In the genomic region with DNA sequence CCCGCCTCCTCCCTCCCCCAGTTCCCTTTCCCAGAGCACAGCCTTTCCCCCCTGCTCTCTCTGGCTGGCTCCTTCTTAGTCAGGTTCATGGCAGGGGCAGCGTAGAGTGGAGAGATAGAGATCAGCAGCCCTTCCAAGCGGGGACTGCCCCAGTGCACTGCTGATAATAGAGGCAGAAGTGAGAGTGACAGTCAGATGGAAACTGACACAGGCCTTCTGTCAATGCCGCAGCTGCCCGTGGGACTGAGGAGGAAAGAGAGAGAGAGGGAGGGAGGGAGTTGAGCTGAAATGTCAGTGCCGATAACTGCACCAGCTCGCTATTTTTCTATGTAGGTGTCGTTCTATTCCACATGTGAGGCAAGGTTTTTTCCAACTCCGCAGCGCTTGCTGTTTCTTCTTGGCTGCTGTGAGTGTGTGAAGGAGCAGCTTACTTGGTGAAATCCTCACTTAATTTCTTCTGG, we compare ENCODE assay signal across 9 cellular contexts.
DNase-seq lines count a peak whose midpoint lies in the region; ATAC-seq lines count a peak whose summit lies in the region.
"Had no signal": no experiment of that assay in that cellular context is flagged by ENCODE, and none has a peak within 500 bp of the region (broad histone marks: within the 10 kb centered on the region; RNA-seq: fewer than 3 reads in every experiment).

No MANE protein-coding gene starts in this region.

- ATAC-seq in GM18868 (IDR thresholded peaks at IDR 0.05; ENCODE audit: unreplicated experiment) (peak; percentile 98), HG03025 (IDR thresholded peaks at IDR 0.05; ENCODE audit: low FRiP score, unreplicated experiment) (peak; percentile 100), left colon (no peak)
- peak; percentile 95 for ATAC-seq in stimulated activated naive CD8-positive, alpha-beta T cell treated with anti-CD3 and anti-CD28 coated beads, Interleukin-15, amount 100 ng/mL, for 72 hours

- H3K36me3 Mint-ChIP-seq in T-helper 2 cell treated with Interferon-gamma antibody and Interleukin-4, amounts not matched to agents 5 μg/mL and 100 μg/mL, for 36 hours (ENCODE audit: low read depth): no peaks in the 10 kb centered on the region
- H3K36me3 Mint-ChIP-seq: activated naive CD4-positive, alpha-beta T cell treated with anti-CD3 and anti-CD28 coated beads, Interleukin-2, amount 50 U/mL, for 24 hours had no signal

- intact Hi-C loops in left colon (cut with DNase I, micrococcal nuclease): no loop called here

- H3K27ac Mint-ChIP-seq in T-helper 2 cell treated with Interferon-gamma antibody and Interleukin-4, amounts not matched to agents 5 μg/mL and 100 μg/mL, for 36 hours: no peak overlapping the region
- H3K27ac Mint-ChIP-seq in stimulated activated naive CD8-positive, alpha-beta T cell treated with anti-CD3 and anti-CD28 coated beads, Interleukin-15, amount 100 ng/mL, for 72 hours: no peak overlapping the region
- H3K27ac Mint-ChIP-seq: activated naive CD4-positive, alpha-beta T cell treated with anti-CD3 and anti-CD28 coated beads, Interleukin-2, amount 50 U/mL, for 24 hours had no signal

- in situ Hi-C loops in ACHN (cut with HindIII; ENCODE audit: low pct_ligation_motif_present, low pct_unique_long_range_greater_than_20kb, low sequenced_read_pairs): no loop called here

- peaks cover 2% of the 10 kb centered on the region for H3K27me3 Mint-ChIP-seq in T-helper 2 cell treated with Interferon-gamma antibody and Interleukin-4, amounts not matched to agents 5 μg/mL and 100 μg/mL, for 36 hours (ENCODE audit: low read depth)
- no peaks in the 10 kb centered on the region for H3K27me3 Mint-ChIP-seq in stimulated activated naive CD8-positive, alpha-beta T cell treated with anti-CD3 and anti-CD28 coated beads, Interleukin-15, amount 100 ng/mL, for 72 hours
- H3K27me3 Mint-ChIP-seq: activated naive CD4-positive, alpha-beta T cell treated with anti-CD3 and anti-CD28 coated beads, Interleukin-2, amount 50 U/mL, for 24 hours had no signal

- peak; percentile 8 for DNase-seq in ACHN
- peak; percentile 73 for DNase-seq in T-helper 2 cell treated with Interferon-gamma antibody and Interleukin-4, amounts not matched to agents 5 μg/mL and 100 μg/mL, for 36 hours (ENCODE audit: low spot score)
- DNase-seq in hypothalamus (lab: John Stamatoyannopoulos, UW): peak in 45 of 51 donors; percentile 5 to 85 (median 48)
- DNase-seq in stimulated activated naive CD8-positive, alpha-beta T cell treated with anti-CD3 and anti-CD28 coated beads, Interleukin-15, amount 100 ng/mL, for 72 hours: peak; percentile 1 to 27
- no peak for DNase-seq in left colon
- no peak for DNase-seq in NCI-H446 treated with DMSO at 0.1 percent for 48 hours (lab: John Stamatoyannopoulos, UW)

- no peaks in the 10 kb centered on the region for H3K4me1 Mint-ChIP-seq in T-helper 2 cell treated with Interferon-gamma antibody and Interleukin-4, amounts not matched to agents 5 μg/mL and 100 μg/mL, for 36 hours (ENCODE audit: low read depth)
- no peaks in the 10 kb centered on the region for H3K4me1 Mint-ChIP-seq in stimulated activated naive CD8-positive, alpha-beta T cell treated with anti-CD3 and anti-CD28 coated beads, Interleukin-15, amount 100 ng/mL, for 72 hours
- H3K4me1 Mint-ChIP-seq: activated naive CD4-positive, alpha-beta T cell treated with anti-CD3 and anti-CD28 coated beads, Interleukin-2, amount 50 U/mL, for 24 hours had no signal

- no peaks in the 10 kb centered on the region for H3K9me3 Mint-ChIP-seq in T-helper 2 cell treated with Interferon-gamma antibody and Interleukin-4, amounts not matched to agents 5 μg/mL and 100 μg/mL, for 36 hours
- H3K9me3 Mint-ChIP-seq in stimulated activated naive CD8-positive, alpha-beta T cell treated with anti-CD3 and anti-CD28 coated beads, Interleukin-15, amount 100 ng/mL, for 72 hours: no peaks in the 10 kb centered on the region
- H3K9me3 Mint-ChIP-seq: activated naive CD4-positive, alpha-beta T cell treated with anti-CD3 and anti-CD28 coated beads, Interleukin-2, amount 50 U/mL, for 24 hours had no signal

- no peak overlapping the region for H3K4me3 Mint-ChIP-seq in T-helper 2 cell treated with Interferon-gamma antibody and Interleukin-4, amounts not matched to agents 5 μg/mL and 100 μg/mL, for 36 hours
- no peak overlapping the region for H3K4me3 Mint-ChIP-seq in stimulated activated naive CD8-positive, alpha-beta T cell treated with anti-CD3 and anti-CD28 coated beads, Interleukin-15, amount 100 ng/mL, for 72 hours
- H3K4me3 Mint-ChIP-seq: activated naive CD4-positive, alpha-beta T cell treated with anti-CD3 and anti-CD28 coated beads, Interleukin-2, amount 50 U/mL, for 24 hours had no signal

Comparison
In these comparisons a context has a peak if more than half of its experiments do, and no peak if none do; other contexts are left out.
1. DNase-seq: peak in ACHN (single experiment), T-helper 2 cell treated with Interferon-gamma antibody and Interleukin-4, amounts not matched to agents 5 μg/mL and 100 μg/mL, for 36 hours (single experiment), hypothalamus (45 of 51) and stimulated activated naive CD8-positive, alpha-beta T cell treated with anti-CD3 and anti-CD28 coated beads, Interleukin-15, amount 100 ng/mL, for 72 hours (2 of 2); none in left colon (0 of 2) and NCI-H446 treated with DMSO at 0.1 percent for 48 hours (single experiment).